ENCODE assay signal across 29 cellular contexts in genomic region chr5:168446987-168447386, GRCh38.
"Had no signal": no experiment of that assay in that cellular context is flagged by ENCODE, and none has a peak within 500 bp of the region (broad histone marks: within the 10 kb centered on the region; RNA-seq: fewer than 3 reads in every experiment).

No MANE protein-coding gene starts in this region.

- H3K9me3 ChIP-seq: gastrocnemius medialis, pancreas, psoas muscle, stomach, thyroid gland, upper lobe of right lung had no signal

- FAIRE-seq: colon, pancreas had no signal

- H3K27me3 ChIP-seq: hepatocyte, pancreas, stomach, thyroid gland, upper lobe of right lung had no signal

- H3K27me3 Mint-ChIP-seq: stimulated activated naive B cell treated with anti-CD40 and anti-IgM and Interleukin-4, amounts not matched to agents 10 μg/mL and 1 μg/mL and 100 μg/mL, for 72 hours had no signal

- H3K4me3 Mint-ChIP-seq: activated CD4-positive, alpha-beta memory T cell treated with anti-CD3 and anti-CD28 coated beads, Interleukin-2, amount 10 ng/mL, durations not matched to agents 7 days and 5 days; activated CD4-positive, alpha-beta T cell treated with anti-CD3 and anti-CD28 coated beads, Interleukin-2, amount 10 ng/mL, durations not matched to agents 7 days and 5 days; activated naive CD8-positive, alpha-beta T cell; immature natural killer cell; natural killer cell; stimulated activated naive B cell treated with anti-CD40 and anti-IgM and Interleukin-4, amounts not matched to agents 10 μg/mL and 1 μg/mL and 100 μg/mL, for 72 hours; T-helper 1 cell treated with Interleukin-12 subunit alpha and Interleukin-12 subunit beta and Interleukin-4 antibody, amounts not matched to agents 30 μg/mL and 1 μg/mL, for 36 hours had no signal

- H3K4me3 ChIP-seq: gastrocnemius medialis, hepatocyte, lung, pancreas, psoas muscle, smooth muscle cell, stomach, thyroid gland, upper lobe of right lung had no signal

- H3K4me1 Mint-ChIP-seq: activated CD4-positive, alpha-beta memory T cell treated with anti-CD3 and anti-CD28 coated beads, Interleukin-2, amount 10 ng/mL, durations not matched to agents 7 days and 5 days; activated CD4-positive, alpha-beta T cell treated with anti-CD3 and anti-CD28 coated beads, Interleukin-2, amount 10 ng/mL, durations not matched to agents 7 days and 5 days; immature natural killer cell; natural killer cell; stimulated activated naive B cell treated with anti-CD40 and anti-IgM and Interleukin-4, amounts not matched to agents 10 μg/mL and 1 μg/mL and 100 μg/mL, for 72 hours had no signal

- H3K27ac ChIP-seq: gastrocnemius medialis, hepatocyte, pancreas, psoas muscle, stomach, thyroid gland, upper lobe of right lung had no signal

- DNase-seq: activated CD4-positive, alpha-beta memory T cell treated with anti-CD3 and anti-CD28 coated beads, Interleukin-2, amount 10 ng/mL, durations not matched to agents 7 days and 5 days; activated CD4-positive, alpha-beta T cell treated with anti-CD3 and anti-CD28 coated beads, Interleukin-2, amount 10 ng/mL, durations not matched to agents 7 days and 5 days; activated CD4-positive, CD25-positive, alpha-beta regulatory T cell treated with anti-CD3 and anti-CD28 coated beads, Interleukin-2, amount 50 U/mL, for 72 hours; activated naive CD4-positive, alpha-beta T cell; activated T-cell treated with anti-CD3 and anti-CD28 coated beads, Interleukin-2, amount 50 U/mL, for 48 hours; dermis blood vessel endothelial cell; effector memory CD4-positive, alpha-beta T cell; erythroblast; gastrocnemius medialis; immature natural killer cell; mesendoderm; natural killer cell; pancreas; psoas muscle; stimulated activated CD4-positive, alpha-beta T cell treated with anti-CD3 and anti-CD28 coated beads, Interleukin-15, amount 100 ng/mL, for 24 hours; stimulated activated CD4-positive, alpha-beta T cell treated with anti-CD3 and anti-CD28 coated beads, Interleukin-2, amount 100 ng/mL, for 24 hours; stimulated activated naive B cell treated with anti-CD40 and anti-IgM and Interleukin-4, amounts not matched to agents 10 μg/mL and 1 μg/mL and 100 μg/mL, for 72 hours; stomach; SW 1271; T1000; thyroid gland; upper lobe of right lung had no signal

- H2AFZ ChIP-seq: hepatocyte had no signal

- H3K4me1 ChIP-seq: gastrocnemius medialis, pancreas, psoas muscle, stomach, upper lobe of right lung had no signal

- H3K27ac Mint-ChIP-seq: activated CD4-positive, alpha-beta memory T cell treated with anti-CD3 and anti-CD28 coated beads, Interleukin-2, amount 10 ng/mL, durations not matched to agents 7 days and 5 days; activated CD4-positive, alpha-beta T cell treated with anti-CD3 and anti-CD28 coated beads, Interleukin-2, amount 10 ng/mL, durations not matched to agents 7 days and 5 days; activated naive CD8-positive, alpha-beta T cell; immature natural killer cell; natural killer cell; stimulated activated naive B cell treated with anti-CD40 and anti-IgM and Interleukin-4, amounts not matched to agents 10 μg/mL and 1 μg/mL and 100 μg/mL, for 72 hours; T-helper 1 cell treated with Interleukin-12 subunit alpha and Interleukin-12 subunit beta and Interleukin-4 antibody, amounts not matched to agents 30 μg/mL and 1 μg/mL, for 36 hours had no signal

- ATAC-seq: gastrocnemius medialis; left lobe of liver; natural killer cell; pancreas; psoas muscle; stimulated activated naive B cell treated with anti-CD40 and anti-IgM and Interleukin-4, amounts not matched to agents 10 μg/mL and 1 μg/mL and 100 μg/mL, for 72 hours; upper lobe of right lung had no signal

- H3K36me3 ChIP-seq: gastrocnemius medialis, thyroid gland had no signal

- H3K36me3 Mint-ChIP-seq: activated naive CD8-positive, alpha-beta T cell; immature natural killer cell; natural killer cell; stimulated activated naive B cell treated with anti-CD40 and anti-IgM and Interleukin-4, amounts not matched to agents 10 μg/mL and 1 μg/mL and 100 μg/mL, for 72 hours had no signal

- H3K9me3 Mint-ChIP-seq: activated CD4-positive, alpha-beta memory T cell treated with anti-CD3 and anti-CD28 coated beads, Interleukin-2, amount 10 ng/mL, durations not matched to agents 7 days and 5 days; activated CD4-positive, alpha-beta T cell treated with anti-CD3 and anti-CD28 coated beads, Interleukin-2, amount 10 ng/mL, durations not matched to agents 7 days and 5 days; immature natural killer cell; natural killer cell; stimulated activated naive B cell treated with anti-CD40 and anti-IgM and Interleukin-4, amounts not matched to agents 10 μg/mL and 1 μg/mL and 100 μg/mL, for 72 hours; T-helper 1 cell treated with Interleukin-12 subunit alpha and Interleukin-12 subunit beta and Interleukin-4 antibody, amounts not matched to agents 30 μg/mL and 1 μg/mL, for 36 hours had no signal

- H3K4me2 ChIP-seq: hepatocyte, smooth muscle cell had no signal
